Comparison of ENCODE assay signal across 9 cellular contexts in the genomic region with DNA sequence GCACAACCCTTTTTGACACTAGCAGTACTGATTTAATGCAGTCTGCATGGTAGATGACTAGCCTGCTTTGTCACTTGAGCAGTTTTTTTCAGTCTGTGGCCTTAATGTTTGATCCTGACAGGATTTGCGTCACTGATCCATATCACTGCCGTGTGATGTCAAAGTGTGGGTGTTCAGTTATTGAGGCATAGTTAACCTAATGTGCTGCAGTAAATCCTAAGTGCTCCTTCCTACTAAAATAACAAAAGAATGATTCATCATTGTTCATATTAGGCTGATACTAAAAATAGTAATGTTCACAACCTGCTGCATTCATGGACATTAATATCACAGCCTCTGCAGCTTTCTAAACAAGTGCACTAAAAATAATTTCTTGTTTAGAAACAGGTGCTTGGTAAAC.
DNase-seq lines count a peak whose midpoint lies in the region; ATAC-seq and TF ChIP-seq lines count a peak whose summit lies in the region.
"Had no signal": no experiment of that assay in that cellular context is flagged by ENCODE, and none has a peak within 500 bp of the region (broad histone marks: within the 10 kb centered on the region; RNA-seq: fewer than 3 reads in every experiment).

No MANE protein-coding gene starts in this region.

- no peaks in the 10 kb centered on the region for H3K36me3 Mint-ChIP-seq in Calu3 (ENCODE audit: insufficient read depth, unreplicated experiment)
- no peaks in the 10 kb centered on the region for H3K36me3 Mint-ChIP-seq in WTC11

- BruUV-seq in Calu3 (replicated peaks; lab: Mats Ljungman, UMichigan) = no TSS peak

- TF ChIP-seq CTCF in Calu3 (IDR thresholded peaks at IDR 0.05; ENCODE audit: unreplicated experiment) (no peak), WTC11 (IDR thresholded peaks at IDR 0.05) (no peak)

- H3K4me3 Mint-ChIP-seq in Calu3 (ENCODE audit: low read depth, unreplicated experiment) (no peak overlapping the region), WTC11 (no peak overlapping the region)

- H3K9me3 Mint-ChIP-seq in Calu3 (ENCODE audit: low read depth, unreplicated experiment) = no peaks in the 10 kb centered on the region
- H3K9me3 Mint-ChIP-seq in WTC11 = no peaks in the 10 kb centered on the region

- intact Hi-C loops in Calu3 (cut with micrococcal nuclease; ENCODE audit: unreplicated experiment) = loop anchor here (2.0 kb wide), 1 partner anchor 183 kb away; no protein-coding TSS in a partner anchor

- peak overlapping the region; percentile 58 for H3K27ac Mint-ChIP-seq in Calu3 (ENCODE audit: unreplicated experiment)
- H3K27ac Mint-ChIP-seq in WTC11 = no peak overlapping the region

- peak; percentile 37 for DNase-seq in Calu3
- DNase-seq in fibroblast of gingiva (ENCODE audit: low read depth) = peak; percentile 76
- peak; percentile 33 for DNase-seq in pons (ENCODE audit: low spot score)
- DNase-seq in iPS-NIHi7 (ENCODE audit: extremely low spot score) = no peak
- DNase-seq in NCI-H187 treated with DMSO at 0.1 percent for 48 hours (lab: John Stamatoyannopoulos, UW) = no peak
- no peak for DNase-seq in WTC11 (ENCODE audit: low spot score)
- DNase-seq: anterior cingulate cortex had no signal

- POLR2A ChIA-PET in WTC11 (lab: Charles Lee) = no interaction called here

- peaks cover 33% of the 10 kb centered on the region for H3K4me1 Mint-ChIP-seq in Calu3 (ENCODE audit: low read depth, unreplicated experiment)
- H3K4me1 Mint-ChIP-seq in WTC11 = no peaks in the 10 kb centered on the region

- no peaks in the 10 kb centered on the region for H3K27me3 Mint-ChIP-seq in Calu3 (ENCODE audit: unreplicated experiment)
- H3K27me3 Mint-ChIP-seq in WTC11 (ENCODE audit: low read depth) = no peaks in the 10 kb centered on the region

- CTCF ChIA-PET in Calu3 (lab: Charles Lee) (no interaction called here), WTC11 (lab: Charles Lee) (no interaction called here)

- ATAC-seq in HG03342 (IDR thresholded peaks at IDR 0.05; ENCODE audit: unreplicated experiment) (no peak), WTC11 (no peak)

TF ChIP-seq in PFSK-1, 5 proteins besides CTCF, POLR2A, EP300 and RAD21:
- TF ChIP-seq TAF1 (IDR thresholded peaks at IDR 0.05; ENCODE audit: borderline replicate concordance, insufficient read depth, low read length) = no peak
- TF ChIP-seq SIN3A (IDR thresholded peaks at IDR 0.05; ENCODE audit: borderline replicate concordance, insufficient read depth, low read length) = peak; percentile 32; the same call in 1 of the 2 replicates
- no peak for TF ChIP-seq FOXP2 (optimal IDR thresholded peaks at IDR 0.05; ENCODE audit: borderline replicate concordance, extremely low read depth, extremely low read length, insufficient read depth)
- TF ChIP-seq POLR2AphosphoS5 (IDR thresholded peaks at IDR 0.05; ENCODE audit: low read depth, low read length) = no peak
- TF ChIP-seq, protein P1, sequence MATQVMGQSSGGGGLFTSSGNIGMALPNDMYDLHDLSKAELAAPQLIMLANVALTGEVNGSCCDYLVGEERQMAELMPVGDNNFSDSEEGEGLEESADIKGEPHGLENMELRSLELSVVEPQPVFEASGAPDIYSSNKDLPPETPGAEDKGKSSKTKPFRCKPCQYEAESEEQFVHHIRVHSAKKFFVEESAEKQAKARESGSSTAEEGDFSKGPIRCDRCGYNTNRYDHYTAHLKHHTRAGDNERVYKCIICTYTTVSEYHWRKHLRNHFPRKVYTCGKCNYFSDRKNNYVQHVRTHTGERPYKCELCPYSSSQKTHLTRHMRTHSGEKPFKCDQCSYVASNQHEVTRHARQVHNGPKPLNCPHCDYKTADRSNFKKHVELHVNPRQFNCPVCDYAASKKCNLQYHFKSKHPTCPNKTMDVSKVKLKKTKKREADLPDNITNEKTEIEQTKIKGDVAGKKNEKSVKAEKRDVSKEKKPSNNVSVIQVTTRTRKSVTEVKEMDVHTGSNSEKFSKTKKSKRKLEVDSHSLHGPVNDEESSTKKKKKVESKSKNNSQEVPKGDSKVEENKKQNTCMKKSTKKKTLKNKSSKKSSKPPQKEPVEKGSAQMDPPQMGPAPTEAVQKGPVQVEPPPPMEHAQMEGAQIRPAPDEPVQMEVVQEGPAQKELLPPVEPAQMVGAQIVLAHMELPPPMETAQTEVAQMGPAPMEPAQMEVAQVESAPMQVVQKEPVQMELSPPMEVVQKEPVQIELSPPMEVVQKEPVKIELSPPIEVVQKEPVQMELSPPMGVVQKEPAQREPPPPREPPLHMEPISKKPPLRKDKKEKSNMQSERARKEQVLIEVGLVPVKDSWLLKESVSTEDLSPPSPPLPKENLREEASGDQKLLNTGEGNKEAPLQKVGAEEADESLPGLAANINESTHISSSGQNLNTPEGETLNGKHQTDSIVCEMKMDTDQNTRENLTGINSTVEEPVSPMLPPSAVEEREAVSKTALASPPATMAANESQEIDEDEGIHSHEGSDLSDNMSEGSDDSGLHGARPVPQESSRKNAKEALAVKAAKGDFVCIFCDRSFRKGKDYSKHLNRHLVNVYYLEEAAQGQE (IDR thresholded peaks at IDR 0.05; ENCODE audit: insufficient read depth in 1 of 2, low read depth in 2 of 2, low read length in 2 of 2) = no peak
TF ChIP-seq in PFSK-1: peak in this region for 1.

TF ChIP-seq in WTC11, 78 proteins besides CTCF, POLR2A, EP300 and RAD21:
- TF ChIP-seq SMAD3 (CRISPR knock-in tag; IDR thresholded peaks at IDR 0.05; ENCODE audit: borderline replicate concordance) (no peak), ZNF317 (CRISPR knock-in tag; IDR thresholded peaks at IDR 0.05; ENCODE audit: borderline replicate concordance, low read depth) (no peak), CBFB (CRISPR knock-in tag; IDR thresholded peaks at IDR 0.05; ENCODE audit: low read depth) (no peak)

Comparison
In these comparisons a context has a peak if more than half of its experiments do, and no peak if none do; other contexts are left out.
1. DNase-seq: peak in Calu3 (single experiment), fibroblast of gingiva (single experiment) and pons (single experiment); none in iPS-NIHi7 (single experiment), NCI-H187 treated with DMSO at 0.1 percent for 48 hours (single experiment) and WTC11 (single experiment).